ENCODE assay signal across 17 cellular contexts in the genomic region with DNA sequence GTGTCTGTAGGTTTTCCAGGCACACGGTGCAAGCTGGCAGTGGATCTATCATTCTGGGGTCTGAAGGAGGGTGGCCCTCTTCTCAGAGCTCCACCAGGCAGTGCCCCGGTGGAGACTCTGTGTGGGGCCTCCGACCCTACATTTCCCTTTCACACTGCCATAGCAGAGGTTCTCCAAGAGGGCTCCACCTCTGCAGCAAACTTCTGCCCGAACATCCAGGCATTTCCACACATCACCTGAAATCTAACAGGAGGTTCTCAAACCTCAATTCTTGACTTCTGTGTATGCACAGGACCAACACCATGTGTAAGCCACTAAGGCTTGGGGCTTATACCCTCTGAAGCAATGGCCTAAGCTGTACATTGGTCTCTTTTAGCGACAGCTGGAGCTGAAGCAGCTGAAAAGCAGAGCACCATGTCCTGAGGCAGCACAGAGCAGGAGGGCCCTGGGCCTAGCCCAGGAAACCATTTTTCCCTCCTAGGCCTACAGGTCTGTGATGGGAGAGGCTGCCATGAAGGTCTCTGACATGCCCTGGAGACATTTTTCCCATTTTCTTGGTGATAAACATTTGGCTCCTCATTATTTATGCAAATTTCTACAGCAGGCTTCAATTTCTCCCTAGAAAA.
"Had no signal": no experiment of that assay in that cellular context is flagged by ENCODE, and none has a peak within 500 bp of the region (broad histone marks: within the 10 kb centered on the region; RNA-seq: fewer than 3 reads in every experiment).

No MANE protein-coding gene starts in this region.

- H3K4me3 ChIP-seq: cardiac muscle cell, coronary artery, esophagus muscularis mucosa, left lung, mucosa of descending colon, transverse colon had no signal

- H3K36me3 ChIP-seq: cardiac muscle cell, esophagus muscularis mucosa, left lung, transverse colon had no signal

- H3K4me3 Mint-ChIP-seq: activated CD4-positive, alpha-beta T cell treated with anti-CD3 and anti-CD28 coated beads for 36 hours; activated CD8-positive, alpha-beta T cell treated with anti-CD3 and anti-CD28 coated beads, Interleukin-2, amount 10 ng/mL, durations not matched to agents 7 days and 5 days; activated T-helper 17 cell treated with anti-CD3 and anti-CD28 coated beads, Interleukin-2, amount 50 U/mL, for 72 hours; naive thymus-derived CD4-positive, alpha-beta T cell had no signal

- ATAC-seq: activated CD4-positive, alpha-beta T cell treated with anti-CD3 and anti-CD28 coated beads for 36 hours; activated CD8-positive, alpha-beta T cell treated with anti-CD3 and anti-CD28 coated beads, Interleukin-2, amount 10 ng/mL, durations not matched to agents 7 days and 5 days; activated T-helper 17 cell treated with anti-CD3 and anti-CD28 coated beads, Interleukin-2, amount 50 U/mL, for 72 hours; left lung; mucosa of descending colon had no signal

- H3K27ac ChIP-seq: cardiac muscle cell, coronary artery, esophagus muscularis mucosa, transverse colon had no signal

- DNase-seq: activated CD4-positive, alpha-beta T cell treated with anti-CD3 and anti-CD28 coated beads for 36 hours; activated CD8-positive, alpha-beta T cell treated with anti-CD3 and anti-CD28 coated beads, Interleukin-2, amount 10 ng/mL, durations not matched to agents 7 days and 5 days; activated naive CD4-positive, alpha-beta T cell treated with anti-CD3 and anti-CD28 coated beads, Interleukin-2, amount 50 U/mL, for 16 hours; activated T-cell treated with anti-CD3 and anti-CD28 coated beads for 4 hours; left lung; naive thymus-derived CD4-positive, alpha-beta T cell; small intestine; stimulated activated CD4-positive, alpha-beta T cell treated with anti-CD3 and anti-CD28 coated beads, Interleukin-4, amount 100 ng/mL, for 24 hours; stimulated activated naive CD4-positive, alpha-beta T cell treated with Interleukin-2 at 50 U/mL for 16 hours; substantia nigra; T-helper 2 cell; transverse colon had no signal

- H3K4me1 Mint-ChIP-seq: activated T-helper 17 cell treated with anti-CD3 and anti-CD28 coated beads, Interleukin-2, amount 50 U/mL, for 72 hours had no signal

- H3K4me1 ChIP-seq: esophagus muscularis mucosa, left lung, transverse colon had no signal

- H3K9me3 ChIP-seq: transverse colon had no signal

- H3K27me3 ChIP-seq: cardiac muscle cell, esophagus muscularis mucosa, transverse colon had no signal

- H3K27ac Mint-ChIP-seq: activated CD4-positive, alpha-beta T cell treated with anti-CD3 and anti-CD28 coated beads for 36 hours; activated CD8-positive, alpha-beta T cell treated with anti-CD3 and anti-CD28 coated beads, Interleukin-2, amount 10 ng/mL, durations not matched to agents 7 days and 5 days; activated T-helper 17 cell treated with anti-CD3 and anti-CD28 coated beads, Interleukin-2, amount 50 U/mL, for 72 hours; naive thymus-derived CD4-positive, alpha-beta T cell had no signal
